8 cellular contexts compared by ENCODE assay signal in the genomic region with DNA sequence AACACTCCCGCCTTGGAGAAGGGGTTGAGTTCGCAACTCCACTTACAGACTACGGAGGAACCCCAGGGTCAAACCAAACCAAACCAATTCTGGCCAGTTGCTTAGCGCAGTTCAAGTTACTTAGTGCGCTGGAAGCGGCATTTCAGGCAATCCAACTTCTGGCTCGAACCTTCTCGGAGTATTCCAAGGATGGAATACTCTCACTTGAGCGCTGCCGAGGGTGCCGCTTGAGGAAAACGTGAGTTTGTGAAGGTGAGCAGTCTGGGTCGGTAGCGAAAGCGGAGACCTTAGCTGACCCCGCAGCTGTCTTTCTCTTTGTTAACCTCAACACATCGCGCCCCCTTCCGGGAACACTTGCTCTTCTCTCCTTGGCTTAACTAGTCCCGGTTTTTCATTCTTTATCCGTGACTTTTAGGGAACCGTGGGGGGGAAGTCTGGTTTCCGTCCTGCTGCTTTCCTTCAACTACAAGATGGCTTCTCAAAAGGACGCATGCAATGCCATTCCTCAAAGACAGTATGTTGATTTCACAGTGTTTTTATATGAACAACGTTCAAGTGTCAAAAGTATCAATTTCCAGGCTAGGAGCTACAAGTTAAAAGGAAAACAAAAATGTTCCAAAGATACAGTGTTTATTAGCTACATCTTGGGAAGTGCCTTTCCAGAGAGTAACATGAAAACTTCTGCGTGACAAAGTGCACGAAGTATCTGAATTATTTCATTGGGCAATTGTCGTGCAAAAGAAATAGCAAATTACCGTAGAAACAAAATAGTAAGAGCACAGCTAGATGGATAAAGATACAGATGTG. TPM values are rescaled to one million over a fixed set of nuclear protein-coding genes. Genes with fewer than 3 reads are reported as not detected.
DNase-seq lines count a peak whose midpoint lies in the region; ATAC-seq and TF ChIP-seq lines count a peak whose summit lies in the region.

No MANE protein-coding gene starts in this region.

- H3K36me3 ChIP-seq in CD4-positive, CD25-positive, alpha-beta regulatory T cell (ENCODE audit: control insufficient read depth, insufficient read depth, low read length), result peaks cover 11% of the 10 kb centered on the region

- peak overlapping the region; percentile 90 to 99 (median 98) for H3K4me3 Mint-ChIP-seq in CD4-positive, CD25-positive, alpha-beta regulatory T cell
- H3K4me3 Mint-ChIP-seq in activated CD8-positive, alpha-beta T cell treated with anti-CD3 and anti-CD28 coated beads for 36 hours, result peak overlapping the region; percentile 79
- peak overlapping the region; percentile 92 for H3K4me3 Mint-ChIP-seq in effector memory CD8-positive, alpha-beta T cell

- H3K9me3 Mint-ChIP-seq in CD4-positive, CD25-positive, alpha-beta regulatory T cell, result no peaks in the 10 kb centered on the region
- H3K9me3 Mint-ChIP-seq in activated CD8-positive, alpha-beta T cell treated with anti-CD3 and anti-CD28 coated beads for 36 hours, result no peaks in the 10 kb centered on the region
- no peaks in the 10 kb centered on the region for H3K9me3 Mint-ChIP-seq in effector memory CD8-positive, alpha-beta T cell

- peak; percentile 46 for TF ChIP-seq CTCF in activated CD8-positive, alpha-beta T cell treated with anti-CD3 and anti-CD28 coated beads for 36 hours (IDR thresholded peaks at IDR 0.05)

- H3K27ac Mint-ChIP-seq in CD4-positive, CD25-positive, alpha-beta regulatory T cell, result peak overlapping the region; percentile 97 to 100 (median 99)
- H3K27ac Mint-ChIP-seq in activated CD8-positive, alpha-beta T cell treated with anti-CD3 and anti-CD28 coated beads for 36 hours, result peak overlapping the region; percentile 100
- peak overlapping the region; percentile 97 to 99 for H3K27ac Mint-ChIP-seq in effector memory CD8-positive, alpha-beta T cell

- H3K4me1 ChIP-seq in CD4-positive, CD25-positive, alpha-beta regulatory T cell (ENCODE audit: control insufficient read depth, insufficient read depth, low read length, poor library complexity, severe bottlenecking), result peaks cover 40% of the 10 kb centered on the region

- POLR2A ChIA-PET in activated CD8-positive, alpha-beta T cell treated with anti-CD3 and anti-CD28 coated beads for 36 hours (lab: Charles Lee), result interaction anchor here (1.0 to 2.3 kb wide), 7 partner anchors 8 to 98 kb away, joined by 3 to 11 read pairs (median 4); a partner anchor contains a TSS

- DNase-seq in CD4-positive, CD25-positive, alpha-beta regulatory T cell, result peak in 1 of 3 donors; percentile 48
- DNase-seq in NCI-H774 (lab: John Stamatoyannopoulos, UW) (peak; percentile 91), medulla oblongata (ENCODE audit: extremely low spot score) (peak; percentile 95)
- peak; percentile 85 for DNase-seq in activated CD8-positive, alpha-beta T cell treated with anti-CD3 and anti-CD28 coated beads for 36 hours
- peak in 1 of 3 experiments; percentile 40 for DNase-seq in effector memory CD8-positive, alpha-beta T cell
- DNase-seq in stimulated activated CD8-positive, alpha-beta memory T cell treated with anti-CD3 and anti-CD28 coated beads, Interleukin-12 subunit alpha, Interleukin-12 subunit beta, amount 100 ng/mL, for 1 hour (ENCODE audit: low read depth), result peak; percentile 39

- intact Hi-C loops in activated CD8-positive, alpha-beta T cell treated with anti-CD3 and anti-CD28 coated beads for 36 hours (cut with micrococcal nuclease), result loop anchor here (5.0 kb wide), 1 partner anchor 94 kb away; no protein-coding TSS in a partner anchor

- H3K27ac ChIP-seq in CD4-positive, CD25-positive, alpha-beta regulatory T cell (ENCODE audit: insufficient read depth, low read length, poor library complexity, severe bottlenecking), result peak overlapping the region; percentile 100

- no peaks in the 10 kb centered on the region for H3K9me3 ChIP-seq in CD4-positive, CD25-positive, alpha-beta regulatory T cell (ENCODE audit: control insufficient read depth in 2 of 2, low read length in 2 of 2)

- ATAC-seq in CD4-positive, CD25-positive, alpha-beta regulatory T cell (ENCODE audit: low read depth in 2 of 2), result peak; percentile 22 to 24
- ATAC-seq in GM19395 (IDR thresholded peaks at IDR 0.05; ENCODE audit: unreplicated experiment) (peak; percentile 66), HG03521 (IDR thresholded peaks at IDR 0.05; ENCODE audit: unreplicated experiment) (peak; percentile 36)
- peak; percentile 52 for ATAC-seq in activated CD8-positive, alpha-beta T cell treated with anti-CD3 and anti-CD28 coated beads for 36 hours
- ATAC-seq in effector memory CD8-positive, alpha-beta T cell (replicated peaks), result peak; percentile 36

- CTCF ChIA-PET in activated CD8-positive, alpha-beta T cell treated with anti-CD3 and anti-CD28 coated beads for 36 hours (lab: Charles Lee), result interaction anchor here (0.8 to 2.7 kb wide), 9 partner anchors 8 to 95 kb away, joined by 3 to 19 read pairs (median 4); no protein-coding TSS in a partner anchor

- H3K36me3 Mint-ChIP-seq in CD4-positive, CD25-positive, alpha-beta regulatory T cell, result peaks cover 19% of the 10 kb centered on the region
- H3K36me3 Mint-ChIP-seq in activated CD8-positive, alpha-beta T cell treated with anti-CD3 and anti-CD28 coated beads for 36 hours (ENCODE audit: low read depth), result peaks cover 46% of the 10 kb centered on the region
- H3K36me3 Mint-ChIP-seq in effector memory CD8-positive, alpha-beta T cell (ENCODE audit: insufficient read depth), result peaks cover 28% of the 10 kb centered on the region

- H3K4me1 Mint-ChIP-seq in CD4-positive, CD25-positive, alpha-beta regulatory T cell, result peaks cover 37 to 67% (median 54%) of the 10 kb centered on the region in 4 donors
- peaks cover 54% of the 10 kb centered on the region for H3K4me1 Mint-ChIP-seq in activated CD8-positive, alpha-beta T cell treated with anti-CD3 and anti-CD28 coated beads for 36 hours (ENCODE audit: low read depth)
- H3K4me1 Mint-ChIP-seq in effector memory CD8-positive, alpha-beta T cell (ENCODE audit: low read depth in 2 of 2), result peaks cover 41 to 58% of the 10 kb centered on the region in 2 donors

- no peaks in the 10 kb centered on the region for H3K27me3 ChIP-seq in CD4-positive, CD25-positive, alpha-beta regulatory T cell (ENCODE audit: control insufficient read depth, insufficient read depth, low read length)

- peak overlapping the region; percentile 94 for H3K4me3 ChIP-seq in CD4-positive, CD25-positive, alpha-beta regulatory T cell (ENCODE audit: low read depth, low read length)

- H3K27me3 Mint-ChIP-seq in CD4-positive, CD25-positive, alpha-beta regulatory T cell, result no peaks in the 10 kb centered on the region
- no peaks in the 10 kb centered on the region for H3K27me3 Mint-ChIP-seq in activated CD8-positive, alpha-beta T cell treated with anti-CD3 and anti-CD28 coated beads for 36 hours
- no peaks in the 10 kb centered on the region for H3K27me3 Mint-ChIP-seq in effector memory CD8-positive, alpha-beta T cell

RNA-seq across cellular contexts. Expression of a gene that starts 0.7 kb away (rescaled TPM):
- 301 TPM for total RNA-seq in CD4-positive, CD25-positive, alpha-beta regulatory T cell
- 10 to 100 TPM; 55.4 to 79.2 (median 69.2) TPM for polyA plus RNA-seq in CD4-positive, CD25-positive, alpha-beta regulatory T cell
- 100 to 1,000 TPM; 121 to 126 TPM for total RNA-seq in activated CD8-positive, alpha-beta T cell treated with anti-CD3 and anti-CD28 coated beads for 36 hours

RNA-seq across cellular contexts. Expression of a gene that starts 31.9 kb away (rescaled TPM):
- 1.4 TPM for total RNA-seq in CD4-positive, CD25-positive, alpha-beta regulatory T cell
- 1 to 10 TPM; 6.2 to 8.0 (median 6.9) TPM for polyA plus RNA-seq in CD4-positive, CD25-positive, alpha-beta regulatory T cell
- 10 to 100 TPM; 20.8 to 24.9 TPM for total RNA-seq in activated CD8-positive, alpha-beta T cell treated with anti-CD3 and anti-CD28 coated beads for 36 hours
